ENCODE assay signal across 21 cellular contexts in genomic region chr22:20653795-20654342, GRCh38.
"Had no signal": no experiment of that assay in that cellular context is flagged by ENCODE, and none has a peak within 500 bp of the region (broad histone marks: within the 10 kb centered on the region; RNA-seq: fewer than 3 reads in every experiment).

No MANE protein-coding gene starts in this region.

- H3K4me3 ChIP-seq: dorsolateral prefrontal cortex, heart left ventricle, neural progenitor cell, psoas muscle, sigmoid colon, skin epidermis, stomach had no signal

- H3K4me1 Mint-ChIP-seq: naive thymus-derived CD8-positive, alpha-beta T cell had no signal

- H3K27ac Mint-ChIP-seq: naive thymus-derived CD8-positive, alpha-beta T cell; neural progenitor cell had no signal

- H3K9ac ChIP-seq: neural progenitor cell, parathyroid adenoma had no signal

- H3K4me3 Mint-ChIP-seq: naive thymus-derived CD8-positive, alpha-beta T cell; neural progenitor cell had no signal

- H3K4me1 ChIP-seq: heart left ventricle, neural progenitor cell, parathyroid adenoma, sigmoid colon, stomach had no signal

- H3K9me3 Mint-ChIP-seq: naive thymus-derived CD8-positive, alpha-beta T cell; neural progenitor cell had no signal

- H3K36me3 ChIP-seq: heart left ventricle, neural progenitor cell, sigmoid colon, stomach had no signal

- FAIRE-seq: frontal cortex had no signal

- H3K36me3 Mint-ChIP-seq: naive thymus-derived CD8-positive, alpha-beta T cell; neural progenitor cell had no signal

- H3K79me2 ChIP-seq: parathyroid adenoma had no signal

- H2AFZ ChIP-seq: neural progenitor cell, parathyroid adenoma had no signal

- H3K27ac ChIP-seq: dorsolateral prefrontal cortex, heart left ventricle, neural progenitor cell, parathyroid adenoma, psoas muscle, sigmoid colon, skin epidermis, stomach had no signal

- DNase-seq: cortex of kidney; dorsolateral prefrontal cortex; effector CD8-positive, alpha-beta T cell; heart left ventricle; hippocampal formation; left colon; left ventricle myocardium superior; mesendoderm; naive thymus-derived CD8-positive, alpha-beta T cell; occipital lobe; psoas muscle; stimulated activated CD4-positive, alpha-beta T cell treated with anti-CD3 and anti-CD28 coated beads, Interleukin-12 subunit alpha, Interleukin-12 subunit beta, amount 100 ng/mL, for 4 hours; stimulated activated naive CD4-positive, alpha-beta T cell; stomach; substantia nigra; trophoblast cell had no signal

- H3K9me3 ChIP-seq: heart left ventricle, psoas muscle, sigmoid colon, stomach had no signal

- H3K4me2 ChIP-seq: neural progenitor cell had no signal

- H3K27me3 ChIP-seq: dorsolateral prefrontal cortex, neural progenitor cell, sigmoid colon, stomach had no signal

- H3K27me3 Mint-ChIP-seq: naive thymus-derived CD8-positive, alpha-beta T cell had no signal

- ATAC-seq: heart left ventricle; left colon; left ventricle myocardium superior; naive thymus-derived CD8-positive, alpha-beta T cell; psoas muscle had no signal
